In genomic region chr1:237864338-237865244, GRCh38 we compare ENCODE assay signal across 8 cellular contexts. TPM values are rescaled to one million over a fixed set of nuclear protein-coding genes. Genes with fewer than 3 reads are reported as not detected.
DNase-seq lines count a peak whose midpoint lies in the region; ATAC-seq and TF ChIP-seq lines count a peak whose summit lies in the region.

No MANE protein-coding gene starts in this region.

- no peaks in the 10 kb centered on the region for H3K36me3 ChIP-seq in OCI-LY7 (ENCODE audit: insufficient read depth, low read length)
- no peaks in the 10 kb centered on the region for H3K36me3 ChIP-seq in transverse colon

- no peak overlapping the region for H2AFZ ChIP-seq in OCI-LY7 (ENCODE audit: low read length)

- 18 to 33% methylated on average over 4 to 25 of the region's 25 CpGs for WGBS in transverse colon (ENCODE audit: low coverage in 1 of 2), 2 donors

- BruUV-seq in OCI-LY7 (replicated peaks; lab: Mats Ljungman, UMichigan) = no TSS peak

- no peak for TF ChIP-seq EP300 in transverse colon (IDR thresholded peaks at IDR 0.05; ENCODE audit: low read depth)

- no peaks in the 10 kb centered on the region for H3K79me2 ChIP-seq in OCI-LY7 (ENCODE audit: insufficient read depth, low read depth, low read length)

- H3K9me2 ChIP-seq in OCI-LY7 (ENCODE audit: insufficient read depth, low read length) = no peaks in the 10 kb centered on the region

- no peak overlapping the region for H3K4me2 ChIP-seq in OCI-LY7 (ENCODE audit: low read length)

- intact Hi-C loops in OCI-LY7 (cut with micrococcal nuclease; ENCODE audit: unreplicated experiment) = no loop called here
- intact Hi-C loops in transverse colon (cut with DNase I; ENCODE audit: low total_unique reads) = no loop called here

- TF ChIP-seq CTCF in GM12864 (IDR thresholded peaks at IDR 0.05; ENCODE audit: low read depth, low read length, missing control alignments) (peak; percentile 63), OCI-LY7 (conservative IDR thresholded peaks at IDR 0.05; ENCODE audit: low read length) (peak; percentile 59), coronary artery (IDR thresholded peaks at IDR 0.05) (peak; percentile 63), transverse colon (IDR thresholded peaks at IDR 0.05) (peak; percentile 66 to 83 (median 77))

- POLR2A ChIA-PET in OCI-LY7 (lab: Charles Lee) = no interaction called here

- CTCF ChIA-PET in OCI-LY7 (lab: Charles Lee; ENCODE audit: unreplicated experiment) = no interaction called here

- H3K4me1 ChIP-seq in OCI-LY7 (ENCODE audit: insufficient read depth, low read length, poor library complexity, severe bottlenecking) (no peaks in the 10 kb centered on the region), transverse colon (peaks cover 0 to 6% (median 0%) of the 10 kb centered on the region in 4 donors)

- H3K4me3 ChIP-seq in GM12864 (ENCODE audit: low read depth, low read length) (no peak overlapping the region), OCI-LY7 (ENCODE audit: low read depth, low read length, poor library complexity, severe bottlenecking) (no peak overlapping the region), coronary artery (peak overlapping the region; percentile 44), transverse colon (no peak overlapping the region)

- DNase-seq in ACHN (peak; percentile 74), GM12864 (ENCODE audit: low read depth) (no peak), OCI-LY7 (ENCODE audit: low spot score) (no peak), coronary artery (ENCODE audit: low spot score) (no peak), medulla oblongata (ENCODE audit: extremely low spot score) (peak; percentile 68), transverse colon (peak; percentile 53)

- no peak for TF ChIP-seq POLR2A in transverse colon (IDR thresholded peaks at IDR 0.05)

- no peaks in the 10 kb centered on the region for H3K27me3 ChIP-seq in transverse colon

- H3K27ac ChIP-seq in OCI-LY7 (ENCODE audit: low read depth, low read length, poor library complexity, severe bottlenecking) (no peak overlapping the region), coronary artery (no peak overlapping the region), transverse colon (no peak overlapping the region)

- in situ Hi-C loops in ACHN (cut with HindIII; ENCODE audit: low pct_ligation_motif_present, low pct_unique_long_range_greater_than_20kb, low sequenced_read_pairs) (no loop called here), transverse colon (cut with MboI; ENCODE audit: low pct_ligation_motif_present in 1 of 4, low pct_unique_long_range_greater_than_20kb in 1 of 4, low sequenced_read_pairs in 3 of 4) (no loop called here)

- ATAC-seq in HG03039 (IDR thresholded peaks at IDR 0.05; ENCODE audit: unreplicated experiment) (peak; percentile 74), HG02588 (IDR thresholded peaks at IDR 0.05; ENCODE audit: unreplicated experiment) (no peak)

- H3K9me3 ChIP-seq in OCI-LY7 (ENCODE audit: low read length) (no peaks in the 10 kb centered on the region), transverse colon (no peaks in the 10 kb centered on the region)

- no peaks in the 10 kb centered on the region for H4K20me1 ChIP-seq in OCI-LY7 (ENCODE audit: insufficient read depth, low read length)

RNA-seq across cellular contexts. Expression of gene ZP4, which starts 26.1 kb away (rescaled TPM):
- not detected in 2 replicates for total RNA-seq in OCI-LY7 (2014; rRNA removed; shearing (Covaris generic))
- total RNA-seq in OCI-LY7 (2022) (not detected in 2 replicates), transverse colon (not detected)

Comparison
In these comparisons a context has a peak if more than half of its experiments do, and no peak if none do; other contexts are left out.
1. DNase-seq: peak in ACHN (single experiment), medulla oblongata (single experiment) and transverse colon (single experiment); none in GM12864 (single experiment), OCI-LY7 (single experiment) and coronary artery (single experiment).
2. Peak in every context shown above with its lines, with median percentiles within 50 percentile points of each other: CTCF ChIP-seq.